Comparison of ENCODE assay signal across 12 cellular contexts in the genomic region with DNA sequence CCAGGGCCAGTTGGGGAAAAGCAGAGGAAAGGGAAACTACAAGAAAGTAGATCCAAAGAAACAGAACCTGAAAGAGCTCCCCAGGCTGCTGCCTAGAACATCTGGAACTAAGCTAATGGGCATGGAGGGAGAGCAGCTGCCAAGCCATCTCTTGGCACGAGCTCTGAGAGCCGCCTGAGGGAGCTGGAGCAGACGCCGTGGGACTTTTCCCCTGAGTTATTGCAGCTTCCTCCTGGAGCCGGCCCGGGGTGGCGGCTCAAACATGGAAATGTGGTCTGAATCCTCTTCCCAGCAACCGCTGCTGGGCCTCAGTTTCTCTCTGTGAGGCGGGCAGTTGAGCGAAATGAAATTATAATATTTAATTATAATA. TPM values are rescaled to one million over a fixed set of nuclear protein-coding genes. Genes with fewer than 3 reads are reported as not detected.
DNase-seq lines count a peak whose midpoint lies in the region; ATAC-seq and TF ChIP-seq lines count a peak whose summit lies in the region.
"Had no signal": no experiment of that assay in that cellular context is flagged by ENCODE, and none has a peak within 500 bp of the region (broad histone marks: within the 10 kb centered on the region; RNA-seq: fewer than 3 reads in every experiment).

No MANE protein-coding gene starts in this region.

- no peak for TF ChIP-seq EP300 in esophagus muscularis mucosa (IDR thresholded peaks at IDR 0.05)

- DNase-seq in BE2C (peak; percentile 66), NCI-H69 (lab: John Stamatoyannopoulos, UW) (peak; percentile 33), esophagus muscularis mucosa (ENCODE audit: extremely low spot score) (no peak), osteoblast (ENCODE audit: insufficient read length, low spot score, missing footprints) (no peak), Ammon's horn (ENCODE audit: low spot score) (no peak), retina (no peak)
- no peak for DNase-seq in activated CD4-positive, alpha-beta T cell treated with anti-CD3 and anti-CD28 coated beads, Interleukin-2, amount 10 ng/mL, durations not matched to agents 24 days and 14 days
- DNase-seq: mesendoderm, NCI-H146, SW 1271 had no signal

- no peaks in the 10 kb centered on the region for H3K36me3 Mint-ChIP-seq in activated CD4-positive, alpha-beta T cell treated with anti-CD3 and anti-CD28 coated beads, Interleukin-2, amount 10 ng/mL, durations not matched to agents 24 days and 14 days (ENCODE audit: low read depth)

- H3K27ac ChIP-seq in esophagus muscularis mucosa (replicated peaks in 1 of 4) (peak overlapping the region; percentile 35 to 49 (median 48)), osteoblast (ENCODE audit: low read depth, low read length) (peak overlapping the region; percentile 100)

- intact Hi-C loops in esophagus muscularis mucosa (cut with DNase I), result no loop called here
- intact Hi-C loops in activated CD4-positive, alpha-beta T cell treated with anti-CD3 and anti-CD28 coated beads, Interleukin-2, amount 10 ng/mL, durations not matched to agents 24 days and 14 days (cut with micrococcal nuclease), result no loop called here

- H3K27ac Mint-ChIP-seq in activated CD4-positive, alpha-beta T cell treated with anti-CD3 and anti-CD28 coated beads, Interleukin-2, amount 10 ng/mL, durations not matched to agents 24 days and 14 days, result no peak overlapping the region
- H3K27ac Mint-ChIP-seq: activated T-cell treated with anti-CD3 and anti-CD28 coated beads, Interleukin-2, amount 50 U/mL, for 24 hours had no signal

- no peak for TF ChIP-seq POLR2A in esophagus muscularis mucosa (IDR thresholded peaks at IDR 0.05; ENCODE audit: low read depth)

- H3K36me3 ChIP-seq in BE2C (no peaks in the 10 kb centered on the region), esophagus muscularis mucosa (no peaks in the 10 kb centered on the region), osteoblast (ENCODE audit: insufficient read depth, low read length) (no peaks in the 10 kb centered on the region)

- no peak overlapping the region for H3K4me3 Mint-ChIP-seq in activated CD4-positive, alpha-beta T cell treated with anti-CD3 and anti-CD28 coated beads, Interleukin-2, amount 10 ng/mL, durations not matched to agents 24 days and 14 days
- H3K4me3 Mint-ChIP-seq: activated T-cell treated with anti-CD3 and anti-CD28 coated beads, Interleukin-2, amount 50 U/mL, for 24 hours had no signal

- peaks cover 30% of the 10 kb centered on the region for H3K4me1 ChIP-seq in BE2C
- peaks cover 11 to 45% (median 42%) of the 10 kb centered on the region in 4 donors for H3K4me1 ChIP-seq in esophagus muscularis mucosa
- peaks cover 51% of the 10 kb centered on the region for H3K4me1 ChIP-seq in osteoblast (ENCODE audit: insufficient read depth, low read length)

- no peak overlapping the region for H2AFZ ChIP-seq in osteoblast (ENCODE audit: low read length)

- TF ChIP-seq CTCF in BE2C (IDR thresholded peaks at IDR 0.05; ENCODE audit: low read depth, low read length) (no peak), esophagus muscularis mucosa (IDR thresholded peaks at IDR 0.05) (no peak), osteoblast (IDR thresholded peaks at IDR 0.05; ENCODE audit: extremely low read depth, low read depth, low read length) (no peak)

- no peaks in the 10 kb centered on the region for H4K20me1 ChIP-seq in osteoblast (ENCODE audit: insufficient read depth, low read length)

- peaks cover 7% of the 10 kb centered on the region for H3K9me3 Mint-ChIP-seq in activated CD4-positive, alpha-beta T cell treated with anti-CD3 and anti-CD28 coated beads, Interleukin-2, amount 10 ng/mL, durations not matched to agents 24 days and 14 days
- H3K9me3 Mint-ChIP-seq: activated T-cell treated with anti-CD3 and anti-CD28 coated beads, Interleukin-2, amount 50 U/mL, for 24 hours had no signal

- no peak overlapping the region for H3K4me3 ChIP-seq in BE2C (ENCODE audit: low read depth, low read length)
- no peak overlapping the region for H3K4me3 ChIP-seq in esophagus muscularis mucosa
- no peak overlapping the region for H3K4me3 ChIP-seq in osteoblast (ENCODE audit: insufficient read depth, low read length)

- peaks cover 18% of the 10 kb centered on the region for H3K4me1 Mint-ChIP-seq in activated CD4-positive, alpha-beta T cell treated with anti-CD3 and anti-CD28 coated beads, Interleukin-2, amount 10 ng/mL, durations not matched to agents 24 days and 14 days

- H3K9me3 ChIP-seq in BE2C, result no peaks in the 10 kb centered on the region
- no peaks in the 10 kb centered on the region for H3K9me3 ChIP-seq in esophagus muscularis mucosa
- H3K9me3 ChIP-seq in osteoblast (ENCODE audit: low read depth, low read length), result no peaks in the 10 kb centered on the region

- H3K27me3 Mint-ChIP-seq in activated CD4-positive, alpha-beta T cell treated with anti-CD3 and anti-CD28 coated beads, Interleukin-2, amount 10 ng/mL, durations not matched to agents 24 days and 14 days, result no peaks in the 10 kb centered on the region
- H3K27me3 Mint-ChIP-seq: activated T-cell treated with anti-CD3 and anti-CD28 coated beads, Interleukin-2, amount 50 U/mL, for 24 hours had no signal

- H3K79me2 ChIP-seq in osteoblast (ENCODE audit: insufficient read depth, low read length), result no peaks in the 10 kb centered on the region

- WGBS in esophagus muscularis mucosa, result 61% methylated on average over 10 of the region's 10 CpGs

- H3K4me2 ChIP-seq in osteoblast (ENCODE audit: insufficient read depth, low read length), result peak overlapping the region; percentile 49

- no peak for ATAC-seq in GM18909 (IDR thresholded peaks at IDR 0.05; ENCODE audit: poor library complexity, unreplicated experiment)

- H3K27me3 ChIP-seq in BE2C, result no peaks in the 10 kb centered on the region
- H3K27me3 ChIP-seq in esophagus muscularis mucosa, result peaks cover 0 to 24% (median 0%) of the 10 kb centered on the region in 4 donors
- H3K27me3 ChIP-seq in osteoblast (ENCODE audit: insufficient read depth, low read length), result no peaks in the 10 kb centered on the region

RNA-seq across cellular contexts. Expression of a gene that starts 41.8 kb away (rescaled TPM):
- polyA plus RNA-seq in BE2C (2012; ENCODE audit: insufficient read depth, insufficient read length, low read depth), result 1.8 TPM
- total RNA-seq in esophagus muscularis mucosa (1 to 10 TPM in 2 of 4 donors, under 1 TPM in 2; 0.19 to 4.8 (median 1.6) TPM), osteoblast (3.2 and 3.3 TPM in 2 replicates)
- 509 and 511 TPM in 2 replicates for total RNA-seq in activated CD4-positive, alpha-beta T cell treated with anti-CD3 and anti-CD28 coated beads, Interleukin-2, amount 10 ng/mL, durations not matched to agents 24 days and 14 days

Comparison
In these comparisons a context has a peak if more than half of its experiments do, and no peak if none do; other contexts are left out.
1. DNase-seq: peak in BE2C (single experiment) and NCI-H69 (single experiment); none in esophagus muscularis mucosa (single experiment), osteoblast (single experiment), activated CD4-positive, alpha-beta T cell treated with anti-CD3 and anti-CD28 coated beads, Interleukin-2, amount 10 ng/mL, durations not matched to agents 24 days and 14 days (single experiment), Ammon's horn (single experiment) and retina (single experiment).
2. RNA of a gene that starts 41.8 kb away (total RNA-seq): 509 to 511 TPM in activated CD4-positive, alpha-beta T cell treated with anti-CD3 and anti-CD28 coated beads, Interleukin-2, amount 10 ng/mL, durations not matched to agents 24 days and 14 days; 3.2 to 3.3 TPM in osteoblast and 0.19 to 4.8 TPM in esophagus muscularis mucosa; every median in the first group is over 10 times any median in the second.